In the genomic region with DNA sequence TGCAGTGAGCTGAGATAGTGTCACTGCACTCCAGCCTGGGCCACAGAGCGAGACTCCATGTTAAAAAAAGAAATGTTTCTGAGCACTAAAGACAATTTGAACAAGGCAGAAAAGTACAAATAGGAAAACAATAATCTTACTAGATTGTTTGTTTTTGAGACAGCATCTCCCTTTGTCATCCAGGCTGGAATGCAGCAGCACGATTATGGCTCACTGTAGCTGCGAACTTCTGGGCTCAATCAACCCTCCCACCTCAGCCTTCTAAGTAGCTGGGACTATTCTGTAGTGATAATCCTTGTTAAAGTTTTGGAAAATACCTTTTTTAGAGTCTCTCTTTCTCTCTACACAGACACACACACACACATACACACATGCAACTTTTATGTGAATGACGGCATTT, we compare ENCODE assay signal across 1 cellular context.
TF ChIP-seq lines count a peak whose summit lies in the region.

No MANE protein-coding gene starts in this region.

TF ChIP-seq in A549, 52 proteins besides CTCF, POLR2A, EP300 and RAD21:
- TF ChIP-seq, protein P1, sequence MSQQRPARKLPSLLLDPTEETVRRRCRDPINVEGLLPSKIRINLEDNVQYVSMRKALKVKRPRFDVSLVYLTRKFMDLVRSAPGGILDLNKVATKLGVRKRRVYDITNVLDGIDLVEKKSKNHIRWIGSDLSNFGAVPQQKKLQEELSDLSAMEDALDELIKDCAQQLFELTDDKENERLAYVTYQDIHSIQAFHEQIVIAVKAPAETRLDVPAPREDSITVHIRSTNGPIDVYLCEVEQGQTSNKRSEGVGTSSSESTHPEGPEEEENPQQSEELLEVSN (IDR thresholded peaks at IDR 0.05; ENCODE audit: borderline replicate concordance, low read depth) = no peak
- TF ChIP-seq TFCP2L1 (CRISPR knock-in tag; IDR thresholded peaks at IDR 0.05) (no peak), NR3C1 (IDR thresholded peaks at IDR 0.05) (no peak), HOXB5 (CRISPR knock-in tag; IDR thresholded peaks at IDR 0.05) (no peak), MAFK (IDR thresholded peaks at IDR 0.05; ENCODE audit: partially characterized antibody) (no peak), BHLHE40 (IDR thresholded peaks at IDR 0.05; ENCODE audit: low read depth, low read length) (no peak), MAZ (IDR thresholded peaks at IDR 0.05; ENCODE audit: borderline replicate concordance, low read depth, low read length) (no peak), KDM1A (IDR thresholded peaks at IDR 0.05; ENCODE audit: low read depth) (no peak), CHD4 (IDR thresholded peaks at IDR 0.05; ENCODE audit: borderline replicate concordance) (no peak), HDAC2 (IDR thresholded peaks at IDR 0.05) (no peak), HEYL (CRISPR knock-in tag; IDR thresholded peaks at IDR 0.05) (no peak), CBX8 (IDR thresholded peaks at IDR 0.05) (no peak), ESRRA (IDR thresholded peaks at IDR 0.05; ENCODE audit: borderline replicate concordance, low read length) (no peak), TP53 (CRISPR knock-in tag; IDR thresholded peaks at IDR 0.05) (no peak), JUNB (IDR thresholded peaks at IDR 0.05) (no peak)
- TF ChIP-seq, protein P2, sequence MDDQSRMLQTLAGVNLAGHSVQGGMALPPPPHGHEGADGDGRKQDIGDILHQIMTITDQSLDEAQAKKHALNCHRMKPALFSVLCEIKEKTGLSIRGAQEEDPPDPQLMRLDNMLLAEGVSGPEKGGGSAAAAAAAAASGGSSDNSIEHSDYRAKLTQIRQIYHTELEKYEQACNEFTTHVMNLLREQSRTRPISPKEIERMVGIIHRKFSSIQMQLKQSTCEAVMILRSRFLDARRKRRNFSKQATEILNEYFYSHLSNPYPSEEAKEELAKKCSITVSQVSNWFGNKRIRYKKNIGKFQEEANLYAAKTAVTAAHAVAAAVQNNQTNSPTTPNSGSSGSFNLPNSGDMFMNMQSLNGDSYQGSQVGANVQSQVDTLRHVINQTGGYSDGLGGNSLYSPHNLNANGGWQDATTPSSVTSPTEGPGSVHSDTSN (IDR thresholded peaks at IDR 0.05) = no peak
- TF ChIP-seq, protein P3, sequence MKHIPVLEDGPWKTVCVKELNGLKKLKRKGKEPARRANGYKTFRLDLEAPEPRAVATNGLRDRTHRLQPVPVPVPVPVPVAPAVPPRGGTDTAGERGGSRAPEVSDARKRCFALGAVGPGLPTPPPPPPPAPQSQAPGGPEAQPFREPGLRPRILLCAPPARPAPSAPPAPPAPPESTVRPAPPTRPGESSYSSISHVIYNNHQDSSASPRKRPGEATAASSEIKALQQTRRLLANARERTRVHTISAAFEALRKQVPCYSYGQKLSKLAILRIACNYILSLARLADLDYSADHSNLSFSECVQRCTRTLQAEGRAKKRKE (CRISPR knock-in tag; IDR thresholded peaks at IDR 0.05; ENCODE audit: low read depth) = no peak
